In genomic region chr2:109402180-109402579, GRCh38 we compare ENCODE assay signal across 19 cellular contexts.
DNase-seq lines count a peak whose midpoint lies in the region; ATAC-seq and TF ChIP-seq lines count a peak whose summit lies in the region.
"Had no signal": no experiment of that assay in that cellular context is flagged by ENCODE, and none has a peak within 500 bp of the region (broad histone marks: within the 10 kb centered on the region; RNA-seq: fewer than 3 reads in every experiment).

No MANE protein-coding gene starts in this region.

- H3K27me3 Mint-ChIP-seq in brain = no peaks in the 10 kb centered on the region

- H3K9me3 Mint-ChIP-seq in brain = no peaks in the 10 kb centered on the region
- H3K9me3 Mint-ChIP-seq: natural killer cell, T-cell had no signal

- H3K4me3 Mint-ChIP-seq in brain = no peak overlapping the region
- H3K4me3 Mint-ChIP-seq: natural killer cell, T-cell had no signal

- DNase-seq in EH (ENCODE audit: low read depth) = peak; percentile 26
- peak; percentile 46 for DNase-seq in HT1080 (ENCODE audit: low read depth)
- peak; percentile 35 for DNase-seq in renal cortical epithelial cell (ENCODE audit: low read depth)
- DNase-seq in HCEC 1CT = no peak
- no peak for DNase-seq in activated CD4-positive, alpha-beta T cell treated with anti-CD3 and anti-CD28 coated beads for 48 hours
- DNase-seq: activated CD4-positive, alpha-beta T cell treated with anti-CD3 and anti-CD28 coated beads, Interleukin-2, amount 50 U/mL, for 1 hour; activated naive CD4-positive, alpha-beta T cell treated with Interleukin-2 at 50 U/mL for 16 hours; colonic mucosa; H7; head of caudate nucleus; natural killer cell; NCI-H1092 treated with DMSO at 0.1 percent for 48 hours; NCI-H2081; stimulated activated CD4-positive, alpha-beta T cell treated with anti-CD3 and anti-CD28 coated beads, Interleukin-1b, Interleukin-23, amount 100 ng/mL, for 48 hours; stimulated activated naive CD8-positive, alpha-beta T cell treated with anti-CD3 and anti-CD28 coated beads, Interleukin-15, Interleukin-2, amounts not matched to agents 100 U/mL and 50 U/mL, for 24 hours; T-cell; trophoblast cell had no signal

- H3K4me1 Mint-ChIP-seq in brain = peaks cover 46% of the 10 kb centered on the region

- peak overlapping the region in 4 of 5 experiments; percentile 5 to 84 (median 46) for H3K27ac Mint-ChIP-seq in brain
- H3K27ac Mint-ChIP-seq: natural killer cell, T-cell had no signal

- TF ChIP-seq CTCF in brain (conservative IDR thresholded peaks at IDR 0.05) = no peak

- ATAC-seq in GM19395 (IDR thresholded peaks at IDR 0.05; ENCODE audit: unreplicated experiment) = no peak
- ATAC-seq: natural killer cell; stimulated activated naive CD8-positive, alpha-beta T cell treated with anti-CD3 and anti-CD28 coated beads, Interleukin-15, Interleukin-2, amounts not matched to agents 100 U/mL and 50 U/mL, for 24 hours; T-cell had no signal

- peaks cover 5% of the 10 kb centered on the region for H3K36me3 Mint-ChIP-seq in brain
- H3K36me3 Mint-ChIP-seq: natural killer cell, T-cell had no signal

Comparison
In these comparisons a context has a peak if more than half of its experiments do, and no peak if none do; other contexts are left out.
1. DNase-seq: peak in EH (single experiment), HT1080 (single experiment) and renal cortical epithelial cell (single experiment); none in HCEC 1CT (single experiment) and activated CD4-positive, alpha-beta T cell treated with anti-CD3 and anti-CD28 coated beads for 48 hours (single experiment).